Comparison of ENCODE assay signal across 8 cellular contexts in the genomic region with DNA sequence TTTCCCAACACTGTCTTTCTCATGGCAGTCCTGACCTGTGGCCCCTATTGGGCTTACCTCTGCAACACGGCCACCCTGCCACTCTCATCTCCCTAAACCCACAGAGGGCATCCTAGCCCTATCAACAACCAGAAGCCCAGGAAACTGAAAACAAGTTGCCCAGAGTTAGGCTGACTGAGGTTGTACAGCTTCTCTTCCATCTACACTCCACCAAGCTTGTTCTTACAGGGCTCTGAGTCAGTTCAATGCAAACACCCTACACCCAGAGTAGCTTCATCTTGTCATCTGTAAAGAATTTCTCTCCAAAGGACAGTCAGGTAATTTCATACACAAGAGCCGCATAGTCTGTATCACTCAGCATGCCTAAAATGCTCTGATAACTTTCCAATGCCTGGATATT.
DNase-seq lines count a peak whose midpoint lies in the region; ATAC-seq and TF ChIP-seq lines count a peak whose summit lies in the region.

No MANE protein-coding gene starts in this region.

- H3K4me1 ChIP-seq in esophagus squamous epithelium (peaks cover 19 to 94% (median 73%) of the 10 kb centered on the region in 3 donors), rectal smooth muscle tissue (ENCODE audit: control insufficient read depth, insufficient read depth, low read length) (peaks cover 31% of the 10 kb centered on the region), adrenal gland (replicated peaks in 1 of 2) (peaks cover 1 to 56% of the 10 kb centered on the region in 2 donors)

- no peaks in the 10 kb centered on the region for H3K27me3 ChIP-seq in esophagus squamous epithelium
- no peaks in the 10 kb centered on the region for H3K27me3 ChIP-seq in rectal smooth muscle tissue (ENCODE audit: control insufficient read depth, insufficient read depth, low read length)
- no peaks in the 10 kb centered on the region for H3K27me3 ChIP-seq in adrenal gland

- intact Hi-C loops in esophagus squamous epithelium (cut with DNase I), result no loop called here
- intact Hi-C loops in adrenal gland (cut with DNase I), result no loop called here

- H3K36me3 ChIP-seq in esophagus squamous epithelium (peaks cover 0 to 58% (median 8%) of the 10 kb centered on the region in 3 donors), rectal smooth muscle tissue (ENCODE audit: control insufficient read depth, insufficient read depth, low read length) (peaks cover 12% of the 10 kb centered on the region), adrenal gland (replicated peaks in 1 of 2) (peaks cover 0 to 7% of the 10 kb centered on the region in 2 donors)

- WGBS in esophagus squamous epithelium, 2 donors, result 30 to 54% methylated on average over 2 of the region's 2 CpGs
- 58 to 80% (median 72%) methylated on average over 2 of the region's 2 CpGs for WGBS in adrenal gland, 4 donors

- in situ Hi-C loops in SK-MEL-5 (cut with HindIII; ENCODE audit: low pct_unique_long_range_greater_than_20kb, low sequenced_read_pairs), result no loop called here

- H3K9ac ChIP-seq in rectal smooth muscle tissue (ENCODE audit: low read length), result no peak overlapping the region

- H3K27ac ChIP-seq in esophagus squamous epithelium (peak overlapping the region; percentile 56 to 84 (median 72)), rectal smooth muscle tissue (ENCODE audit: low read depth, low read length) (peak overlapping the region; percentile 52), adrenal gland (peak overlapping the region in 2 of 5 donors; percentile 23 to 32)

- peak; percentile 12 for DNase-seq in ELF-1 (ENCODE audit: low read depth, low spot score)
- DNase-seq in SK-MEL-5 (ENCODE audit: low read depth, low spot score), result peak; percentile 39
- DNase-seq in esophagus squamous epithelium (lab: John Stamatoyannopoulos, UW), result no peak
- no peak for DNase-seq in adrenal gland
- no peak for DNase-seq in hypothalamus (lab: John Stamatoyannopoulos, UW)
- no peak for DNase-seq in effector CD4-positive, alpha-beta T cell

- no peak for TF ChIP-seq CTCF in esophagus squamous epithelium (IDR thresholded peaks at IDR 0.05)
- TF ChIP-seq CTCF in adrenal gland (IDR thresholded peaks at IDR 0.05), result no peak

- no peak for ATAC-seq in GM18520 (IDR thresholded peaks at IDR 0.05; ENCODE audit: unreplicated experiment)

- TF ChIP-seq POLR2A in esophagus squamous epithelium (IDR thresholded peaks at IDR 0.05) (no peak), adrenal gland (IDR thresholded peaks at IDR 0.05) (no peak)

- H3K4me3 ChIP-seq in esophagus squamous epithelium (no peak overlapping the region), rectal smooth muscle tissue (ENCODE audit: low read length) (no peak overlapping the region), adrenal gland (no peak overlapping the region)

- no peaks in the 10 kb centered on the region for H3K9me3 ChIP-seq in esophagus squamous epithelium
- H3K9me3 ChIP-seq in adrenal gland (replicated peaks in 1 of 3), result no peaks in the 10 kb centered on the region

Comparison
In these comparisons a context has a peak if more than half of its experiments do, and no peak if none do; other contexts are left out.
1. DNase-seq: peak in ELF-1 (single experiment) and SK-MEL-5 (single experiment); none in esophagus squamous epithelium (single experiment), adrenal gland (0 of 7), hypothalamus (0 of 51) and effector CD4-positive, alpha-beta T cell (single experiment).